Comparison of ENCODE assay signal across 8 cellular contexts in the genomic region with DNA sequence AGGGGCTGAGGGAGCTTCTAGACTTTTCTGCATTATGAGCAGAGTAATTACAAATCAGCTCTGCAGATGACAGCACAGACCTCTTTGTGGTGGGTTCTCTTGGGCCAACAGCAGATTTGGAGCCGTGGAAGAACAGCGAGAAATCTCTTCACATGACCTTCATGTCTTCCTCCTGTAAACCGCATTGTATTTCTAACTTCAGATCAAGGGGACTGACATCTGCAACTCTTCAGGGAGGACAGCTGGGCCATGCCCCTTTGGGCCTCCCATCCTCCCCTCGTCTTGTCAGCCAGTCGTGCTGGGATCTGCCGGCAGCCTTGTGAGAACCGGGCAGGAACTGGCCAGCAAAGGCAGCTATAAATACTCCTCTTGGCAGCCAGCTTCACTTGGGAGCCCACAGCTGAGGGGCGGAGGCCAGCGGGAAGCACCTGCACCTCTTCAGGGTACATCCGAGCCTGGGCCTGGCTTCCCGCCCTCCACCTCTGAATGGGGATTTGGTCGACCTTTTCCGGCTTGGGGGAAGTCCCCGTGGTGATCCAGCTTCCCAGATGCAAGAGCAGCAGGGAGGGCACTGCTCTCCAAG. TPM values are rescaled to one million over a fixed set of nuclear protein-coding genes. Genes with fewer than 3 reads are reported as not detected.
DNase-seq lines count a peak whose midpoint lies in the region; ATAC-seq, FAIRE-seq and TF ChIP-seq lines count a peak whose summit lies in the region.

No MANE protein-coding gene starts in this region.

- TF ChIP-seq CTCF in Panc1 (IDR thresholded peaks at IDR 0.05) = no peak
- no peak for TF ChIP-seq CTCF in heart right ventricle (IDR thresholded peaks at IDR 0.05)

- 4 to 6% methylated on average over 14 of the region's 14 CpGs for WGBS in heart right ventricle, 2 donors
- WGBS in small intestine, 3 donors = 25 to 29% (median 28%) methylated on average over 14 of the region's 14 CpGs

- peak; percentile 88 for FAIRE-seq in GM12892 (lab: Jason Lieb, UNC)
- no peak for FAIRE-seq in small intestine (lab: Jason Lieb, UNC)

- no peak for DNase-seq in GM12892 (ENCODE audit: insufficient read length)
- DNase-seq in Panc1 (ENCODE audit: low read depth, low spot score) = no peak
- peak; percentile 81 to 86 for DNase-seq in heart right ventricle
- peak; percentile 34 for DNase-seq in small intestine
- DNase-seq in AG08395 (ENCODE audit: low spot score) = no peak
- no peak for DNase-seq in glomerular visceral epithelial cell (ENCODE audit: extremely low spot score)
- no peak for DNase-seq in D341Med (ENCODE audit: low spot score)

- intact Hi-C loops in Panc1 (cut with micrococcal nuclease; ENCODE audit: unreplicated experiment) = no loop called here
- intact Hi-C loops in heart right ventricle (cut with DNase I) = loop anchor here in 3 of 10 donors (10.0 kb wide), 1 partner anchor 90 kb away; a partner anchor contains a TSS

- in situ Hi-C loops in Panc1 (cut with HindIII; ENCODE audit: low pct_unique_long_range_greater_than_20kb, low sequenced_read_pairs) = no loop called here

- H3K27me3 ChIP-seq in Panc1 (ENCODE audit: control insufficient read depth, insufficient read depth, low read length) = no peaks in the 10 kb centered on the region
- no peaks in the 10 kb centered on the region for H3K27me3 ChIP-seq in heart right ventricle
- H3K27me3 ChIP-seq in small intestine (ENCODE audit: control insufficient read depth in 2 of 2, insufficient read depth in 2 of 2, low read length in 2 of 2) = no peaks in the 10 kb centered on the region

- peak; percentile 30; the same call in 1 of the 2 replicates for TF ChIP-seq POLR2A in GM12892 (IDR thresholded peaks at IDR 0.05; ENCODE audit: low read depth, low read length)

- no peaks in the 10 kb centered on the region for H3K36me3 ChIP-seq in Panc1 (ENCODE audit: control insufficient read depth, insufficient read depth, low read length)
- no peaks in the 10 kb centered on the region for H3K36me3 ChIP-seq in heart right ventricle
- H3K36me3 ChIP-seq in small intestine (ENCODE audit: control insufficient read depth in 2 of 2, insufficient read depth in 2 of 2, low read length in 2 of 2) = no peaks in the 10 kb centered on the region

- POLR2A ChIA-PET in Panc1 (lab: Charles Lee) = interaction anchor here (0.5 kb wide), 1 partner anchor 1198 kb away, joined by 4 read pairs; no protein-coding TSS in a partner anchor

- no peak overlapping the region for H3K4me3 ChIP-seq in Panc1 (ENCODE audit: low read depth in 2 of 2, low read length in 2 of 2)
- H3K4me3 ChIP-seq in heart right ventricle = peak overlapping the region in 2 of 10 donors; percentile 3 to 25
- no peak overlapping the region for H3K4me3 ChIP-seq in small intestine (ENCODE audit: low read depth in 1 of 2, low read length in 2 of 2)

- no TSS peak for BruUV-seq in Panc1 (replicated peaks; lab: Mats Ljungman, UMichigan)

- no peaks in the 10 kb centered on the region for H3K9me3 ChIP-seq in Panc1 (ENCODE audit: control insufficient read depth, insufficient read depth, low read depth, low read length)
- no peaks in the 10 kb centered on the region for H3K9me3 ChIP-seq in heart right ventricle
- H3K9me3 ChIP-seq in small intestine (ENCODE audit: control insufficient read depth, low read depth) = no peaks in the 10 kb centered on the region

- H3K27ac ChIP-seq in Panc1 (ENCODE audit: low read length) (no peak overlapping the region), heart right ventricle (peak overlapping the region; percentile 13 to 86 (median 75)), small intestine (ENCODE audit: low read depth in 1 of 2, low read length in 1 of 2) (peak overlapping the region in 1 of 2 donors; percentile 47)

- ATAC-seq in HG02884 (IDR thresholded peaks at IDR 0.05; ENCODE audit: unreplicated experiment) (peak; percentile 22), Panc1 (peak; percentile 63; the same call in 1 of the 2 replicates), heart right ventricle (peak; percentile 91 to 97 (median 96))

- CTCF ChIA-PET in Panc1 (lab: Charles Lee) = no interaction called here

- H3K4me1 ChIP-seq in Panc1 (ENCODE audit: control insufficient read depth, insufficient read depth, low read length) = no peaks in the 10 kb centered on the region
- peaks cover 2 to 44% (median 36%) of the 10 kb centered on the region in 9 donors for H3K4me1 ChIP-seq in heart right ventricle
- H3K4me1 ChIP-seq in small intestine (ENCODE audit: control insufficient read depth in 2 of 2, insufficient read depth in 1 of 2, low read depth in 1 of 2, low read length in 1 of 2) = peaks cover 0 to 4% of the 10 kb centered on the region in 2 donors

RNA-seq across cellular contexts. Expression of a gene that starts 54.8 kb away (rescaled TPM):
- polyA plus RNA-seq in GM12892 (2012; ENCODE audit: missing spikeins) = 0.53 TPM
- 3.3 TPM for total RNA-seq in Panc1 (2021; ENCODE audit: unreplicated experiment)
- 1.6 TPM for polyA plus RNA-seq in Panc1 (2012; ENCODE audit: insufficient read length)
- total RNA-seq in heart right ventricle = under 1 TPM in 8 of 10 donors, not detected in 2; 0.15 to 0.76 (median 0.51) TPM
- polyA plus RNA-seq in heart right ventricle = under 1 TPM; 0.32 to 0.44 TPM
- under 1 TPM in 1 of 3 donors, not detected in 2; 0.27 TPM for polyA plus RNA-seq in small intestine

Comparison
In these comparisons a context has a peak if more than half of its experiments do, and no peak if none do; other contexts are left out.
1. DNase-seq: peak in heart right ventricle (2 of 2) and small intestine (single experiment); none in GM12892 (single experiment), Panc1 (single experiment), AG08395 (single experiment), glomerular visceral epithelial cell (single experiment) and D341Med (single experiment).
2. ATAC-seq: peak in every context shown above with its lines; median percentile 96 in heart right ventricle; 63 in Panc1; 22 in HG02884.